In genomic region chr7:29969706-29970105, GRCh38 we compare ENCODE assay signal across 14 cellular contexts. TPM values are rescaled to one million over a fixed set of nuclear protein-coding genes. Genes with fewer than 3 reads are reported as not detected.
DNase-seq lines count a peak whose midpoint lies in the region; TF ChIP-seq lines count a peak whose summit lies in the region.
"Had no signal": no experiment of that assay in that cellular context is flagged by ENCODE, and none has a peak within 500 bp of the region (broad histone marks: within the 10 kb centered on the region; RNA-seq: fewer than 3 reads in every experiment).

No MANE protein-coding gene starts in this region.

- POLR2A ChIA-PET in HEK293T (lab: Yijun Ruan, JAX): no interaction called here

- H3K27me3 Mint-ChIP-seq in nephron progenitor cell (ENCODE audit: low read depth, poor library complexity): no peaks in the 10 kb centered on the region
- H3K27me3 Mint-ChIP-seq: B cell had no signal

- peaks cover 40% of the 10 kb centered on the region for H3K4me1 Mint-ChIP-seq in nephron progenitor cell

- peaks cover 5% of the 10 kb centered on the region for H3K9me3 Mint-ChIP-seq in nephron progenitor cell
- H3K9me3 Mint-ChIP-seq: CD4-positive, alpha-beta T cell had no signal

- H3K36me3 Mint-ChIP-seq in nephron progenitor cell (ENCODE audit: low read depth): peaks cover 74% of the 10 kb centered on the region

- no peak overlapping the region for H3K4me3 Mint-ChIP-seq in nephron progenitor cell
- H3K4me3 Mint-ChIP-seq: B cell; CD4-positive, alpha-beta T cell had no signal

- DNase-seq in SK-N-DZ (ENCODE audit: low spot score): peak; percentile 52
- no peak for DNase-seq in nephron progenitor cell
- DNase-seq in superior temporal gyrus (ENCODE audit: extremely low spot score): peak; percentile 57
- no peak for DNase-seq in HEK293T (ENCODE audit: extremely low spot score)
- no peak for DNase-seq in NCI-H2227 (lab: John Stamatoyannopoulos, UW; ENCODE audit: unreplicated experiment)
- DNase-seq in H7: no peak
- DNase-seq: Calu3; CD4-positive, alpha-beta T cell; NCI-H446 treated with DMSO at 0.1 percent for 48 hours; NCI-H774; Right ventricle myocardium superior had no signal

- H3K4me3 ChIP-seq in H7 (ENCODE audit: insufficient read depth, low read depth, low read length): no peak overlapping the region
- H3K4me3 ChIP-seq: GM12878 had no signal

- H3K27ac ChIP-seq in cingulate gyrus (ENCODE audit: low read depth, low read length): peak overlapping the region; percentile 86

- H3K36me3 ChIP-seq in H7 (replicated peaks; ENCODE audit: control insufficient read depth, insufficient read depth, low read length): peaks cover 6% of the 10 kb centered on the region

- no peak for TF ChIP-seq CTCF in nephron progenitor cell (IDR thresholded peaks at IDR 0.05)

- CTCF ChIA-PET in HEK293T (lab: Yijun Ruan, JAX): interaction anchor here (0.6 kb wide), 1 partner anchor 83 kb away, joined by 3 read pairs; no protein-coding TSS in a partner anchor

- H3K27me3 ChIP-seq in H7 (ENCODE audit: control insufficient read depth, insufficient read depth, low read length): no peaks in the 10 kb centered on the region

- H3K27ac Mint-ChIP-seq in nephron progenitor cell: peak overlapping the region; percentile 5
- H3K27ac Mint-ChIP-seq: B cell; CD4-positive, alpha-beta T cell had no signal

TF ChIP-seq in HEK293T, 16 proteins besides CTCF, POLR2A, EP300 and RAD21:
- TF ChIP-seq TARDBP (IDR thresholded peaks at IDR 0.05): no peak
- no peak for TF ChIP-seq ZNF384 (IDR thresholded peaks at IDR 0.05)
- no peak for TF ChIP-seq SUZ12 (IDR thresholded peaks at IDR 0.05)
- no peak for TF ChIP-seq SP1 (IDR thresholded peaks at IDR 0.05)
- no peak for TF ChIP-seq LEF1 (IDR thresholded peaks at IDR 0.05; ENCODE audit: borderline replicate concordance)
- TF ChIP-seq PKNOX1 (IDR thresholded peaks at IDR 0.05): no peak
- TF ChIP-seq ELF4 (IDR thresholded peaks at IDR 0.05): no peak
- no peak for TF ChIP-seq L3MBTL2 (conservative IDR thresholded peaks at IDR 0.05)
- TF ChIP-seq NFRKB (IDR thresholded peaks at IDR 0.05): no peak
- no peak for TF ChIP-seq CTBP1 (IDR thresholded peaks at IDR 0.05; ENCODE audit: borderline replicate concordance)
- no peak for TF ChIP-seq ARNT (IDR thresholded peaks at IDR 0.05)
- TF ChIP-seq HDGF (IDR thresholded peaks at IDR 0.05; ENCODE audit: borderline replicate concordance): no peak

RNA-seq across cellular contexts. Expression of gene SCRN1, which starts 19.9 kb away (rescaled TPM):
- polyA plus RNA-seq in SK-N-DZ (2014; cell fraction: cytosol; rRNA removed): 75.0 and 91.1 TPM in 2 replicates
- polyA plus RNA-seq in SK-N-DZ (2014; cell fraction: nucleus; rRNA removed): 45.7 and 50.0 TPM in 2 replicates
- 115 and 123 TPM in 2 replicates for total RNA-seq in H7 (2014; rRNA removed; shearing (Covaris generic))

RNA-seq across cellular contexts. Expression of gene FKBP14, which starts 56.8 kb away (rescaled TPM):
- polyA plus RNA-seq in SK-N-DZ (2014; cell fraction: cytosol; rRNA removed): 8.3 and 10.1 TPM in 2 replicates
- 2.7 and 3.4 TPM in 2 replicates for polyA plus RNA-seq in SK-N-DZ (2014; cell fraction: nucleus; rRNA removed)
- 12.5 and 15.3 TPM in 2 replicates for total RNA-seq in H7 (2014; rRNA removed; shearing (Covaris generic))

RNA-seq across cellular contexts. Expression of gene PLEKHA8, which starts 58.5 kb away (rescaled TPM):
- polyA plus RNA-seq in SK-N-DZ (2014; cell fraction: cytosol; rRNA removed): 29.5 and 30.9 TPM in 2 replicates
- 24.5 and 29.2 TPM in 2 replicates for polyA plus RNA-seq in SK-N-DZ (2014; cell fraction: nucleus; rRNA removed)
- 29.2 and 31.3 TPM in 2 replicates for total RNA-seq in H7 (2014; rRNA removed; shearing (Covaris generic))

Comparison
In these comparisons a context has a peak if more than half of its experiments do, and no peak if none do; other contexts are left out.
1. DNase-seq: peak in SK-N-DZ (single experiment) and superior temporal gyrus (single experiment); none in nephron progenitor cell (single experiment), HEK293T (single experiment), NCI-H2227 (single experiment) and H7 (single experiment).